Comparison of ENCODE assay signal across 16 cellular contexts in the genomic region with DNA sequence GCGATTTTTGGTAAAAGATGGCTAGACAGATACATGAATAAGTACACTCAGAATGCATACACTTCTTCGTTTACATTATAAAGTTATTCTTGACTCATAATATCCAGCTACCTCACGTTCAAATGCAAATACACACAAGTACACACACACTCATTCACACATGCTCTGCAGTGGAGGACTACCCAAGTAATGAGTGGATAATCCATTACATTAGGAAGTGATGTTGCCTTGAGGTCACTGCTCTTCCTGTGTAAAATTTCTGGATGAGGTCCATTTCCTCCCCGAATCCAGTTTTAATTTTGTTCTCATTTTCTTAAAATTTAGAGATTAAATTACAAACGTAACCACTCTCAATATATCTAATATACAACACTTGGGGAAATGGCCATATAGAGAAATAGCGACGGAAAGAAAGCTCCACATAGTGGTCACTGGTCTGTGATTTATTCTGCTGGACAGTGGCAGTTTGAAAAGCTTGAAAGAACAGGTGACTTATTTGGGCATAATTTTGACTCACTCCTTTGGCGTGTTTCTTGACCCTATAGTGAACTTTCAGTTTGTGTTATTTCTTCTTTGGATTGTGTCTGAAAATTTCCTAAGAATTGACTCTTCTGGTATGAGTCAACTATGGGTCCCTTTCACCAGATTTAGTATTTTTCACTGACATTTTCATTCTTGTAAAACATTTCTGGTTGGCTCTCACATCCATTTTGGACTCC.
A peak's percentile ranks its signal among the peaks of the same experiment; 100 is the strongest.
DNase-seq lines count a peak whose midpoint lies in the region; ATAC-seq and TF ChIP-seq lines count a peak whose summit lies in the region.
"Had no signal": no experiment of that assay in that cellular context is flagged by ENCODE, and none has a peak within 500 bp of the region (broad histone marks: within the 10 kb centered on the region; RNA-seq: fewer than 3 reads in every experiment).

No MANE protein-coding gene starts in this region.

- DNase-seq in EH (ENCODE audit: low read depth) (peak; percentile 31), RWPE1 (ENCODE audit: low spot score) (peak; percentile 6), glomerular visceral epithelial cell (ENCODE audit: extremely low spot score) (peak; percentile 5), NCI-H2171 treated with DMSO at 0.1 percent for 48 hours (lab: John Stamatoyannopoulos, UW) (no peak), NCI-H2227 treated with DMSO at 0.1 percent for 48 hours (lab: John Stamatoyannopoulos, UW) (no peak), tibial artery (no peak), NCI-H1694 treated with DMSO at 0.1 percent for 48 hours (lab: John Stamatoyannopoulos, UW) (no peak)
- DNase-seq: activated CD8-positive, alpha-beta memory T cell treated with anti-CD3 and anti-CD28 coated beads for 24 hours; activated gamma-delta T cell treated with Interleukin-2 at 50 U/mL for 16 hours; MM.1S; naive thymus-derived CD4-positive, alpha-beta T cell; SJCRH30; stimulated activated CD4-positive, alpha-beta T cell treated with anti-CD3 and anti-CD28 coated beads, Interleukin-2, amount 100 ng/mL, for 24 hours; upper lobe of right lung had no signal

- POLR2A ChIA-PET in RWPE1 (lab: Yijun Ruan, JAX; ENCODE audit: low non-redundant PET), result no interaction called here

- H3K36me3 ChIP-seq in tibial artery, result no peaks in the 10 kb centered on the region
- H3K36me3 ChIP-seq: SJCRH30, upper lobe of right lung had no signal

- H3K27ac ChIP-seq in RWPE1, result no peak overlapping the region
- no peak overlapping the region for H3K27ac ChIP-seq in tibial artery
- H3K27ac ChIP-seq: SJCRH30, upper lobe of right lung had no signal

- TF ChIP-seq CTCF in RWPE1 (conservative IDR thresholded peaks at IDR 0.05; ENCODE audit: low read depth), result no peak
- no peak for TF ChIP-seq CTCF in tibial artery (IDR thresholded peaks at IDR 0.05)

- intact Hi-C loops in tibial artery (cut with DNase I; ENCODE audit: low total_unique reads), result no loop called here

- CTCF ChIA-PET in RWPE1 (lab: Yijun Ruan, JAX), result no interaction called here

- H3K9me3 ChIP-seq in tibial artery, result no peaks in the 10 kb centered on the region
- H3K9me3 ChIP-seq: SJCRH30, upper lobe of right lung had no signal

- H3K4me1 ChIP-seq in tibial artery, result no peaks in the 10 kb centered on the region
- H3K4me1 ChIP-seq: SJCRH30, upper lobe of right lung had no signal

- H3K27me3 ChIP-seq in tibial artery, result no peaks in the 10 kb centered on the region
- H3K27me3 ChIP-seq: SJCRH30, upper lobe of right lung had no signal

- no peak overlapping the region for H3K4me3 ChIP-seq in tibial artery
- H3K4me3 ChIP-seq: SJCRH30, upper lobe of right lung had no signal

- ATAC-seq in HG02610 (IDR thresholded peaks at IDR 0.05; ENCODE audit: unreplicated experiment), result peak; percentile 40
- ATAC-seq: left lobe of liver; naive thymus-derived CD4-positive, alpha-beta T cell; upper lobe of right lung had no signal

Comparison
In these comparisons a context has a peak if more than half of its experiments do, and no peak if none do; other contexts are left out.
1. DNase-seq: peak in EH (single experiment), RWPE1 (single experiment) and glomerular visceral epithelial cell (single experiment); none in NCI-H2171 treated with DMSO at 0.1 percent for 48 hours (single experiment), NCI-H2227 treated with DMSO at 0.1 percent for 48 hours (single experiment), tibial artery (0 of 2) and NCI-H1694 treated with DMSO at 0.1 percent for 48 hours (single experiment).